In the genomic region with DNA sequence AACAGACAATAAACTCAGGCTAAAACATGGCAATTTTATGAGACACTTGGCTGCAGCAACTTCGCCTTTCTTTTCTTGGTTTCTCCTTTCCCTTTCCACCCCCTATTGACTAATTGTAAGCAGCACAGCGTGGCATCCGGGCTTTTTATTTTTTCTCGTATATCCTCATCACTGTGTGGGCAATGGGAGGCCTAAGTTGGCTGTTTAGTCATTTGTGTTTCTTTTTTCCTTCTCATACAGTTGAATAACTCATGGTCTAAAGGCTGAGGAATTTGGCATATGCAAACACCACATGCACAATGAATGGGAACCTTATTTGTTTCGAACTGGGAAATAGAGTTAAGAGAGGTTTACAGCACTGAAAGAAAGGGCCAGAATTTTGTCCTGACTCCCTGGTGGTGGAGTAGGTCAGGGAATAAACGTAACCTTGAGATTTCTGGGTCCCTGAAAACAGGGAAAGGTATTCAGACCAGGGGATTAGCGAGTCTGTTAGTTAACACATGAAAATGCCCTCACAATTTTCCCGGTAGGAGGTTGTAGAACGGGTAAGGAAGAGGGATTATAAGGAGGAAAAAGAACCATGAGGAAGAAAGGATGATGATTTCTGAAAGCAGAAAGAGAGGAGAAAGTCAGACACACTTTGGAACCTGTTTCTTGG, we compare ENCODE assay signal across 10 cellular contexts.
A peak's percentile ranks its signal among the peaks of the same experiment; 100 is the strongest.
DNase-seq lines count a peak whose midpoint lies in the region; ATAC-seq and TF ChIP-seq lines count a peak whose summit lies in the region.
"Had no signal": no experiment of that assay in that cellular context is flagged by ENCODE, and none has a peak within 500 bp of the region (broad histone marks: within the 10 kb centered on the region; RNA-seq: fewer than 3 reads in every experiment).

No MANE protein-coding gene starts in this region.

- peaks cover 23% of the 10 kb centered on the region for H3K9me3 Mint-ChIP-seq in WTC11

- peaks cover 19% of the 10 kb centered on the region for H3K36me3 Mint-ChIP-seq in WTC11

- POLR2A ChIA-PET in WTC11 (lab: Charles Lee), result no interaction called here

- H3K4me1 Mint-ChIP-seq in WTC11, result peaks cover 46% of the 10 kb centered on the region

- DNase-seq in GOT3 (lab: John Stamatoyannopoulos, UW) (peak; percentile 4), WTC11 (ENCODE audit: low spot score) (peak; percentile 17), iPS DF 6.9 (ENCODE audit: low read depth, low spot score) (peak; percentile 22), sciatic nerve (ENCODE audit: low spot score) (no peak), NCI-H128 (lab: John Stamatoyannopoulos, UW; ENCODE audit: unreplicated experiment) (no peak), middle frontal gyrus (ENCODE audit: extremely low spot score, low spot score) (no peak), SKM-1 treated with dmso at 0.1 percent for 144 hours (lab: John Stamatoyannopoulos, UW; ENCODE audit: unreplicated experiment) (no peak)
- DNase-seq in stimulated activated CD4-positive, alpha-beta T cell treated with anti-CD3 and anti-CD28 coated beads, Interleukin-1b, Interleukin-23, amount 100 ng/mL, for 48 hours, result no peak
- DNase-seq: Kasumi-1, left ventricle myocardium superior had no signal

- WGBS in iPS DF 6.9 (ENCODE audit: insufficient coverage, insufficient read length), result no CpG with 5 or more reads among the region's 9 CpGs

- no peak overlapping the region for H3K4me3 ChIP-seq in iPS DF 6.9 (ENCODE audit: low read length)

- ATAC-seq in WTC11 (peak; percentile 84), sciatic nerve (peak; percentile 78)
- ATAC-seq: left ventricle myocardium superior had no signal

- intact Hi-C loops in sciatic nerve (cut with DNase I), result no loop called here

- no peaks in the 10 kb centered on the region for H3K27me3 Mint-ChIP-seq in WTC11 (ENCODE audit: low read depth)

- H3K4me3 Mint-ChIP-seq in WTC11, result peak overlapping the region; percentile 52

- H3K9me3 ChIP-seq in iPS DF 6.9 (ENCODE audit: control insufficient read depth, insufficient read depth, low read length), result no peaks in the 10 kb centered on the region

- H3K27me3 ChIP-seq in iPS DF 6.9 (ENCODE audit: control insufficient read depth, insufficient read depth, low read length), result no peaks in the 10 kb centered on the region

- H3K27ac ChIP-seq in iPS DF 6.9 (ENCODE audit: low read length), result no peak overlapping the region

- peaks cover 2% of the 10 kb centered on the region; the same call in 1 of the 2 replicates for H3K4me1 ChIP-seq in iPS DF 6.9 (ENCODE audit: control insufficient read depth, insufficient read depth, low read length)

- TF ChIP-seq CTCF in WTC11 (IDR thresholded peaks at IDR 0.05), result no peak

- no peaks in the 10 kb centered on the region for H3K36me3 ChIP-seq in iPS DF 6.9 (ENCODE audit: control insufficient read depth, insufficient read depth, low read length)

- peak overlapping the region; percentile 89 for H3K27ac Mint-ChIP-seq in WTC11

- CTCF ChIA-PET in WTC11 (lab: Charles Lee), result no interaction called here

TF ChIP-seq in WTC11, 78 proteins besides CTCF, POLR2A, EP300 and RAD21:
- TF ChIP-seq ZNF423 (CRISPR knock-in tag; IDR thresholded peaks at IDR 0.05), result peak; percentile 43; the same call in 1 of the 2 replicates
- TF ChIP-seq, protein P1, sequence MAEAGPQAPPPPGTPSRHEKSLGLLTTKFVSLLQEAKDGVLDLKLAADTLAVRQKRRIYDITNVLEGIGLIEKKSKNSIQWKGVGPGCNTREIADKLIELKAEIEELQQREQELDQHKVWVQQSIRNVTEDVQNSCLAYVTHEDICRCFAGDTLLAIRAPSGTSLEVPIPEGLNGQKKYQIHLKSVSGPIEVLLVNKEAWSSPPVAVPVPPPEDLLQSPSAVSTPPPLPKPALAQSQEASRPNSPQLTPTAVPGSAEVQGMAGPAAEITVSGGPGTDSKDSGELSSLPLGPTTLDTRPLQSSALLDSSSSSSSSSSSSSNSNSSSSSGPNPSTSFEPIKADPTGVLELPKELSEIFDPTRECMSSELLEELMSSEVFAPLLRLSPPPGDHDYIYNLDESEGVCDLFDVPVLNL (CRISPR knock-in tag; IDR thresholded peaks at IDR 0.05; ENCODE audit: borderline replicate concordance, low read depth), result no peak
- no peak for TF ChIP-seq MXD4 (CRISPR knock-in tag; IDR thresholded peaks at IDR 0.05; ENCODE audit: borderline replicate concordance)
- TF ChIP-seq CBFB (CRISPR knock-in tag; IDR thresholded peaks at IDR 0.05; ENCODE audit: low read depth), result no peak
- no peak for TF ChIP-seq NFYB (CRISPR knock-in tag; conservative IDR thresholded peaks at IDR 0.05; ENCODE audit: low read depth)
- TF ChIP-seq KAT7 (CRISPR knock-in tag; IDR thresholded peaks at IDR 0.05; ENCODE audit: borderline replicate concordance), result no peak

Comparison
In these comparisons a context has a peak if more than half of its experiments do, and no peak if none do; other contexts are left out.
1. DNase-seq: peak in GOT3 (single experiment), WTC11 (single experiment) and iPS DF 6.9 (single experiment); none in sciatic nerve (single experiment), NCI-H128 (single experiment), stimulated activated CD4-positive, alpha-beta T cell treated with anti-CD3 and anti-CD28 coated beads, Interleukin-1b, Interleukin-23, amount 100 ng/mL, for 48 hours (single experiment), middle frontal gyrus (single experiment) and SKM-1 treated with dmso at 0.1 percent for 144 hours (single experiment).